Comparison of ENCODE assay signal across 23 cellular contexts in genomic region chr9:133078486-133078885, GRCh38.
"Had no signal": no experiment of that assay in that cellular context is flagged by ENCODE, and none has a peak within 500 bp of the region (broad histone marks: within the 10 kb centered on the region; RNA-seq: fewer than 3 reads in every experiment).

No MANE protein-coding gene starts in this region.

- H3K27ac ChIP-seq: KMS-11, SJSA1, SK-N-MC had no signal

- H3K4me2 ChIP-seq: KMS-11 had no signal

- FAIRE-seq: HepG2, RCC 7860 had no signal

- H3K9ac ChIP-seq: KMS-11 had no signal

- DNase-seq: IMR-90, Kasumi-1, MM.1S, NCI-H1092 treated with DMSO at 0.1 percent for 48 hours, NCI-H1436, NCI-H187, NCI-H2029, NCI-H2081 treated with DMSO at 0.1 percent for 48 hours, NCI-H2171, NCI-H226, NCI-H446, NCI-H510A, NCI-H524 treated with DMSO at 0.1 percent for 48 hours, NCI-H69, NCI-H774, Right ventricle myocardium superior, RPMI8226, SIG-M5 had no signal

- H3K9me3 ChIP-seq: SJSA1 had no signal

- ATAC-seq: HepG2 had no signal

- H3K36me3 ChIP-seq: SJSA1 had no signal

- H3K27me3 ChIP-seq: SJSA1 had no signal

- H3K4me3 ChIP-seq: SJSA1, SK-N-MC had no signal
